25 cellular contexts compared by ENCODE assay signal in the genomic region with DNA sequence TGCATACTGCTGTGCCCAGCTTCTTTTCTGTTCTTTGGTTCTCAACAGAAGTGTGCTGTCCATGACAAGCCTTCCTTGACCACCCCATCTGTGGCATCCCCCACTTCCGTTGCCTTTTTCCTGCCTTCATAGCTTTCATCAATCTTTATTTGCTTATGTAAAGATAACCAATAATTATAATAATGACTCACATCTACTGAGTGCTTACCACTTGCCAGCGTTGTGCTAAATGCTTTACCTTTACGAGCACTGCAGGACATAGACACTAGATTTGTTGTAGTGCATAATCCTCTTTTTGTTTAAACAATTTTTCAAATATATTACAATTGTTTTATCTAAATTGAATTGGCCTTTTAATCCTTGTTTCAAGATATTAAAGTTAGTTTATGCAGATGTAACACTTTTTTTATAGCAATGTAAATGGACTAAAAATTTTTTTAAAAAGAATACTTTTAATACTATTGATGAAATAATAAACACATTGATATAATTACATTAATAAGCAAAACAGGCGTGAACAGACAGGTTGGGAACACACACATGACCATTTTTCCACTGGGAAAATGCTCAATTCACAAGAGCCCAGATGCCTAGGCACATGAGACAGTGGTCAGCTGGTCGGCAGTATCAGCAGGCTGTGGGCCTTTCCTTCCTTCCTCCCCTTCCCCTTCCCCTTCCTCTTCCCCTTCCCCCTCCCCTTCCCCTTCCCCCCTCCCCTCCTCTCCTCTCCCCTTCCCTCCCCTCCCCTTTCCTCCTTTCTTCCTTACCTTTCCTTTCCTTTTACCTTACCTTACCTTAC.
"Had no signal": no experiment of that assay in that cellular context is flagged by ENCODE, and none has a peak within 500 bp of the region (broad histone marks: within the 10 kb centered on the region; RNA-seq: fewer than 3 reads in every experiment).

No MANE protein-coding gene starts in this region.

- DNase-seq: activated CD4-positive, alpha-beta T cell treated with anti-CD3 and anti-CD28 coated beads for 1 hour; activated CD4-positive, alpha-beta T cell treated with anti-CD3 and anti-CD28 coated beads, Interleukin-2, amount 10 ng/mL, durations not matched to agents 7 days and 5 days; activated CD8-positive, alpha-beta T cell treated with anti-CD3 and anti-CD28 coated beads for 36 hours; activated naive CD4-positive, alpha-beta T cell; activated T-cell treated with anti-CD3 and anti-CD28 coated beads for 4 hours; activated T-cell treated with anti-CD3 and anti-CD28 coated beads, Interleukin-2, amount 50 U/mL, for 72 hours; foreskin keratinocyte; heart left ventricle; kidney glomerular epithelial cell; lower lobe of right lung; naive B cell; pancreas; psoas muscle; spleen; substantia nigra; T-helper 2 cell; upper lobe of right lung had no signal

- H3K4me1 ChIP-seq: upper lobe of right lung had no signal

- H3K4me3 Mint-ChIP-seq: activated CD4-positive, alpha-beta T cell treated with anti-CD3 and anti-CD28 coated beads, Interleukin-2, amount 10 ng/mL, durations not matched to agents 7 days and 5 days; activated CD8-positive, alpha-beta T cell treated with anti-CD3 and anti-CD28 coated beads for 36 hours; activated T-cell treated with anti-CD3 and anti-CD28 coated beads, Interleukin-2, amount 50 U/mL, for 72 hours; central memory CD8-positive, alpha-beta T cell; dendritic cell treated with granulocyte-macrophage colony-stimulating factor and Interleukin-4, amounts not matched to agents 40 ng/mL and 50 ng/mL, for 4 days; stimulated activated naive CD8-positive, alpha-beta T cell treated with anti-CD3 and anti-CD28 coated beads, Interleukin-15, Interleukin-2, amounts not matched to agents 100 ng/mL and 50 ng/mL, for 24 hours; WTC11 had no signal

- H3K4me3 ChIP-seq: esophagus muscularis mucosa, heart left ventricle, lower lobe of right lung, pancreas, psoas muscle, spleen, upper lobe of right lung had no signal

- H3K27me3 Mint-ChIP-seq: activated CD4-positive, alpha-beta T cell treated with anti-CD3 and anti-CD28 coated beads, Interleukin-2, amount 10 ng/mL, durations not matched to agents 7 days and 5 days; activated CD8-positive, alpha-beta T cell treated with anti-CD3 and anti-CD28 coated beads for 36 hours; central memory CD8-positive, alpha-beta T cell; dendritic cell treated with granulocyte-macrophage colony-stimulating factor and Interleukin-4, amounts not matched to agents 40 ng/mL and 50 ng/mL, for 4 days; naive B cell; stimulated activated naive CD8-positive, alpha-beta T cell treated with anti-CD3 and anti-CD28 coated beads, Interleukin-15, Interleukin-2, amounts not matched to agents 100 ng/mL and 50 ng/mL, for 24 hours had no signal

- ATAC-seq: activated CD8-positive, alpha-beta T cell treated with anti-CD3 and anti-CD28 coated beads for 36 hours; activated naive CD4-positive, alpha-beta T cell treated with anti-CD3 and anti-CD28 coated beads, Interleukin-2, amount 50 U/mL, for 72 hours; activated T-cell treated with anti-CD3 and anti-CD28 coated beads, Interleukin-2, amount 50 U/mL, for 72 hours; foreskin keratinocyte; heart left ventricle; left lobe of liver; lower lobe of right lung; pancreas; psoas muscle; upper lobe of right lung; WTC11 had no signal

- H3K9me3 Mint-ChIP-seq: activated CD4-positive, alpha-beta T cell treated with anti-CD3 and anti-CD28 coated beads, Interleukin-2, amount 10 ng/mL, durations not matched to agents 7 days and 5 days; activated CD8-positive, alpha-beta T cell treated with anti-CD3 and anti-CD28 coated beads for 36 hours; activated naive CD4-positive, alpha-beta T cell treated with anti-CD3 and anti-CD28 coated beads, Interleukin-2, amount 50 U/mL, for 72 hours; activated T-cell treated with anti-CD3 and anti-CD28 coated beads, Interleukin-2, amount 50 U/mL, for 72 hours; central memory CD8-positive, alpha-beta T cell; dendritic cell treated with granulocyte-macrophage colony-stimulating factor and Interleukin-4, amounts not matched to agents 40 ng/mL and 50 ng/mL, for 4 days; naive B cell; stimulated activated naive CD8-positive, alpha-beta T cell treated with anti-CD3 and anti-CD28 coated beads, Interleukin-15, Interleukin-2, amounts not matched to agents 100 ng/mL and 50 ng/mL, for 24 hours; WTC11 had no signal

- H3K27ac Mint-ChIP-seq: activated CD4-positive, alpha-beta T cell treated with anti-CD3 and anti-CD28 coated beads, Interleukin-2, amount 10 ng/mL, durations not matched to agents 7 days and 5 days; activated CD8-positive, alpha-beta T cell treated with anti-CD3 and anti-CD28 coated beads for 36 hours; activated T-cell treated with anti-CD3 and anti-CD28 coated beads, Interleukin-2, amount 50 U/mL, for 72 hours; dendritic cell treated with granulocyte-macrophage colony-stimulating factor and Interleukin-4, amounts not matched to agents 40 ng/mL and 50 ng/mL, for 4 days; stimulated activated naive CD8-positive, alpha-beta T cell treated with anti-CD3 and anti-CD28 coated beads, Interleukin-15, Interleukin-2, amounts not matched to agents 100 ng/mL and 50 ng/mL, for 24 hours had no signal

- H3K36me3 ChIP-seq: esophagus muscularis mucosa, lower lobe of right lung, pancreas, upper lobe of right lung had no signal

- H3K9me3 ChIP-seq: esophagus muscularis mucosa, heart left ventricle, lower lobe of right lung, pancreas, psoas muscle, spleen, upper lobe of right lung had no signal

- H3K4me1 Mint-ChIP-seq: activated CD4-positive, alpha-beta T cell treated with anti-CD3 and anti-CD28 coated beads, Interleukin-2, amount 10 ng/mL, durations not matched to agents 7 days and 5 days had no signal

- FAIRE-seq: bronchial epithelial cell, pancreas had no signal

- H3K27ac ChIP-seq: esophagus muscularis mucosa, foreskin keratinocyte, heart left ventricle, lower lobe of right lung, pancreas, psoas muscle, spleen, upper lobe of right lung had no signal

- H3K36me3 Mint-ChIP-seq: activated naive CD4-positive, alpha-beta T cell treated with anti-CD3 and anti-CD28 coated beads, Interleukin-2, amount 50 U/mL, for 72 hours; WTC11 had no signal

- H3K27me3 ChIP-seq: esophagus muscularis mucosa, foreskin keratinocyte, heart left ventricle, pancreas, spleen, upper lobe of right lung had no signal
